8 cellular contexts compared by ENCODE assay signal in genomic region chr10:13346280-13346819, GRCh38. TPM values are rescaled to one million over a fixed set of nuclear protein-coding genes. Genes with fewer than 3 reads are reported as not detected.
DNase-seq lines count a peak whose midpoint lies in the region; ATAC-seq, FAIRE-seq and TF ChIP-seq lines count a peak whose summit lies in the region.

No MANE protein-coding gene starts in this region.

- H3K9ac ChIP-seq in GM12878 (ENCODE audit: control insufficient read depth, insufficient read depth, low read length): peak overlapping the region; percentile 82

- H3K36me3 ChIP-seq in GM12878 (ENCODE audit: control insufficient read depth in 2 of 2, insufficient read depth in 2 of 2, low read length in 1 of 2): peaks cover 0 to 4% of the 10 kb centered on the region in 2 experiments; a peak in 1 of 4 replicates

- no peak overlapping the region for H2AFZ ChIP-seq in GM12878 (ENCODE audit: control insufficient read depth, low read depth, low read length)

- CTCF ChIA-PET in GM12878 (lab: Yijun Ruan, JAX): no interaction called here

- WGBS in GM12878 (ENCODE audit: insufficient coverage, insufficient replicate concordance, low lambda C conversion rate, missing lambda C conversion rate): 64% methylated on average over 17 of the region's 17 CpGs

- TF ChIP-seq POLR2A in GM12878 (IDR thresholded peaks at IDR 0.05; ENCODE audit: low read depth, low read length): no peak

- no peaks in the 10 kb centered on the region for H3K27me3 ChIP-seq in HL-60 (ENCODE audit: insufficient read depth, poor library complexity, severe bottlenecking)
- H3K27me3 ChIP-seq in GM12878 (replicated peaks in 1 of 2; ENCODE audit: control insufficient read depth in 2 of 2, insufficient read depth in 2 of 2, low read length in 1 of 2): no peaks in the 10 kb centered on the region

- peaks cover 53% of the 10 kb centered on the region for H3K79me2 ChIP-seq in GM12878 (ENCODE audit: control insufficient read depth, insufficient read depth, low read length)

- peaks cover 8% of the 10 kb centered on the region for H3K4me1 ChIP-seq in GM12878 (ENCODE audit: control insufficient read depth, insufficient read depth, low read length)

- ATAC-seq in GM12878 (no peak), HG03460 (IDR thresholded peaks at IDR 0.05; ENCODE audit: unreplicated experiment) (no peak)

- H3K4me3 ChIP-seq in AG09309 (ENCODE audit: control insufficient read depth, low read depth, low read length) (peak overlapping the region; percentile 72), HL-60 (replicated peaks; ENCODE audit: insufficient read depth, low read length) (peak overlapping the region; percentile 47), GM12878 (peak overlapping the region; percentile 80)

- intact Hi-C loops in GM12878 (cut with micrococcal nuclease; ENCODE audit: unreplicated experiment): loop anchor here (5.0 kb wide), 1 partner anchor 244 kb away; the partner anchor contains the start of gene OPTN

- RAD21 ChIA-PET in GM12878 (lab: Charles Lee; ENCODE audit: unreplicated experiment): no interaction called here

- peak overlapping the region; percentile 44 for H3K4me2 ChIP-seq in GM12878 (ENCODE audit: control insufficient read depth, insufficient read depth)

- BruUV-seq in GM12878 (replicated peaks; lab: Mats Ljungman, UMichigan): no TSS peak

- DNase-seq in AG09309 (ENCODE audit: low read depth) (peak; percentile 67), HL-60 (ENCODE audit: low read depth in 1 of 2, low spot score in 1 of 2) (no peak), GM12878 (ENCODE audit: low read depth, low spot score) (no peak), left kidney (ENCODE audit: low read depth, low spot score) (peak; percentile 58), germinal center (ENCODE audit: low spot score) (no peak), NCI-H82 treated with DMSO at 0.1 percent for 48 hours (lab: John Stamatoyannopoulos, UW; ENCODE audit: unreplicated experiment) (no peak)

- no peaks in the 10 kb centered on the region for H3K9me3 ChIP-seq in GM12878 (replicated peaks; ENCODE audit: control insufficient read depth, insufficient read depth, low read length)

- no peak for TF ChIP-seq CTCF in AG09309 (IDR thresholded peaks at IDR 0.05; ENCODE audit: control insufficient read depth, insufficient read depth, low read depth, low read length, missing control alignments)
- TF ChIP-seq CTCF in HL-60 (IDR thresholded peaks at IDR 0.05; ENCODE audit: insufficient read depth, low read length): no peak
- TF ChIP-seq CTCF in GM12878 (IDR thresholded peaks at IDR 0.05 in 2 of 3, conservative IDR thresholded peaks at IDR 0.05 in 1 of 3; ENCODE audit: control insufficient read depth in 2 of 3, extremely low read depth in 1 of 3, insufficient read depth in 1 of 3, low read depth in 3 of 3, low read length in 3 of 3): no peak

- SMC1A ChIA-PET in GM12878 (lab: Charles Lee; ENCODE audit: uncharacterized antibody, unreplicated experiment): no interaction called here

- H3K27ac ChIP-seq in HL-60 (replicated peaks) (peak overlapping the region; percentile 57), GM12878 (ENCODE audit: control insufficient read depth, insufficient read depth) (peak overlapping the region; percentile 77), temporal lobe (ENCODE audit: low read depth, low read length) (peak overlapping the region; percentile 69)

- POLR2A ChIA-PET in GM12878 (lab: Charles Lee): no interaction called here

- no peak for TF ChIP-seq RAD21 in GM12878 (IDR thresholded peaks at IDR 0.05; ENCODE audit: insufficient read depth, low read depth, low read length)

- no peaks in the 10 kb centered on the region for H4K20me1 ChIP-seq in GM12878 (ENCODE audit: control insufficient read depth, insufficient read depth)

- in situ Hi-C loops in GM12878 (cut with MboI): no loop called here

- FAIRE-seq in GM12878 (lab: Jason Lieb, UNC): peak; percentile 38

- no peak for TF ChIP-seq EP300 in GM12878 (IDR thresholded peaks at IDR 0.05; ENCODE audit: borderline replicate concordance in 1 of 2, control insufficient read depth in 1 of 2, low read depth in 2 of 2, low read length in 2 of 2)

TF ChIP-seq in GM12878, 131 proteins besides CTCF, POLR2A, EP300 and RAD21:
- no peak for TF ChIP-seq RB1 (IDR thresholded peaks at IDR 0.05; ENCODE audit: borderline replicate concordance)
- TF ChIP-seq MLLT1 (IDR thresholded peaks at IDR 0.05): peak; percentile 10; the same call in 1 of the 2 replicates

RNA-seq across cellular contexts. Expression of gene SEPHS1, which starts 1.7 kb away (rescaled TPM):
- 16.8 and 18.2 TPM in 2 replicates for total RNA-seq in GM12878 (2013; cell fraction: nucleolus; rRNA removed)
- total RNA-seq in GM12878 (2014; rRNA removed): 39.6 and 47.9 TPM in 2 replicates
- total RNA-seq in GM12878 (2014; rRNA removed; fragmentation: Illumina TruSeq; extraction: Trizol): 49.5 and 50.5 TPM in 2 replicates
- 55.6 and 59.8 TPM in 2 replicates for total RNA-seq in GM12878 (2021)
- polyA plus RNA-seq in GM12878 (2011; ENCODE audit: low read depth): 10.0 TPM
- polyA plus RNA-seq in GM12878 (2011; rRNA removed): 66.8 and 76.4 TPM in 2 replicates
- 42.0 and 46.6 TPM in 2 replicates for polyA plus RNA-seq in GM12878 (2011; cell fraction: cytosol; rRNA removed)
- polyA plus RNA-seq in GM12878 (2011; cell fraction: nucleus; rRNA removed): 24.2 and 26.5 TPM in 2 replicates
- 18.2 and 23.6 TPM in 2 replicates for polyA plus RNA-seq in GM12878 (2012)
- 85.4 and 93.4 TPM in 2 replicates for polyA plus RNA-seq in GM12878 (2014; fragmentation: Illumina TruSeq; extraction: Trizol)
- polyA plus RNA-seq in GM12878 (2014; fragmentation: Nextera tagmentation; extraction: Ambion mirVana): 10 to 100 TPM; 14.7 to 20.8 TPM
- polyA plus RNA-seq in GM12878 (2014; rRNA removed): 51.7 and 60.8 TPM in 2 replicates
- polyA plus RNA-seq in GM12878 (2016; fragmentation: Nextera tagmentation; extraction: Ambion mirVana): 10 to 100 TPM; 36.8 to 46.4 TPM
- 54.3 and 71.2 TPM in 2 replicates for polyA minus RNA-seq in GM12878 (2011; rRNA and poly(A)+ RNA removed)
- 17.3 and 19.4 TPM in 2 replicates for polyA minus RNA-seq in GM12878 (2011; cell fraction: cytosol; rRNA and poly(A)+ RNA removed)
- 7.1 and 12.3 TPM in 2 replicates for polyA minus RNA-seq in GM12878 (2011; cell fraction: nucleus; rRNA and poly(A)+ RNA removed)
- 31.7 TPM for total RNA-seq in temporal lobe

RNA-seq across cellular contexts. Expression of gene PHYH, which starts 46.5 kb away (rescaled TPM):
- total RNA-seq in GM12878 (2013; cell fraction: nucleolus; rRNA removed): 2.6 and 3.0 TPM in 2 replicates
- total RNA-seq in GM12878 (2014; rRNA removed): 4.5 and 4.7 TPM in 2 replicates
- 3.2 and 4.1 TPM in 2 replicates for total RNA-seq in GM12878 (2014; rRNA removed; fragmentation: Illumina TruSeq; extraction: Trizol)
- total RNA-seq in GM12878 (2021): 4.6 and 4.8 TPM in 2 replicates
- polyA plus RNA-seq in GM12878 (2011; ENCODE audit: low read depth): 1.6 TPM
- polyA plus RNA-seq in GM12878 (2011; rRNA removed): 3.2 and 4.6 TPM in 2 replicates
- polyA plus RNA-seq in GM12878 (2011; cell fraction: cytosol; rRNA removed): 2.8 and 3.3 TPM in 2 replicates
- polyA plus RNA-seq in GM12878 (2011; cell fraction: nucleus; rRNA removed): 1.7 and 2.5 TPM in 2 replicates
- 3.7 and 5.3 TPM in 2 replicates for polyA plus RNA-seq in GM12878 (2012)
- 4.6 and 5.2 TPM in 2 replicates for polyA plus RNA-seq in GM12878 (2014; fragmentation: Illumina TruSeq; extraction: Trizol)
- 1 to 10 TPM; 5.8 to 8.4 TPM for polyA plus RNA-seq in GM12878 (2014; fragmentation: Nextera tagmentation; extraction: Ambion mirVana)
- 3.7 and 4.7 TPM in 2 replicates for polyA plus RNA-seq in GM12878 (2014; rRNA removed)
- polyA plus RNA-seq in GM12878 (2016; fragmentation: Nextera tagmentation; extraction: Ambion mirVana): 10 to 100 TPM in 1 of 2 experiments, 1 to 10 TPM in 1; 7.5 to 10.3 TPM
- polyA minus RNA-seq in GM12878 (2011; rRNA and poly(A)+ RNA removed): 1.5 and 1.9 TPM in 2 replicates
- polyA minus RNA-seq in GM12878 (2011; cell fraction: cytosol; rRNA and poly(A)+ RNA removed): 0.94 TPM in 1 of 2 replicates, not detected in the other
- 0.85 and 1.5 TPM in 2 replicates for polyA minus RNA-seq in GM12878 (2011; cell fraction: nucleus; rRNA and poly(A)+ RNA removed)
- total RNA-seq in temporal lobe: 17.0 TPM

Comparison
In these comparisons a context has a peak if more than half of its experiments do, and no peak if none do; other contexts are left out.
1. DNase-seq: peak in AG09309 (single experiment) and left kidney (single experiment); none in HL-60 (0 of 2), GM12878 (single experiment), germinal center (single experiment) and NCI-H82 treated with DMSO at 0.1 percent for 48 hours (single experiment).
2. Peak in every context shown above with its lines, with median percentiles within 50 percentile points of each other: H3K4me3 ChIP-seq and H3K27ac ChIP-seq.